In genomic region chr22:48223488-48224190, GRCh38 we compare ENCODE assay signal across 18 cellular contexts.
"Had no signal": no experiment of that assay in that cellular context is flagged by ENCODE, and none has a peak within 500 bp of the region (broad histone marks: within the 10 kb centered on the region; RNA-seq: fewer than 3 reads in every experiment).

No MANE protein-coding gene starts in this region.

- H3K27ac ChIP-seq: parathyroid adenoma, SJCRH30, transverse colon, WERI-Rb-1 had no signal

- H3K27me3 ChIP-seq: transverse colon had no signal

- DNase-seq: activated CD4-positive, alpha-beta T cell treated with anti-CD3 and anti-CD28 coated beads for 4 hours; activated CD8-positive, alpha-beta T cell treated with anti-CD3 and anti-CD28 coated beads for 36 hours; activated naive CD4-positive, alpha-beta T cell treated with Interleukin-2 at 50 U/mL for 16 hours; activated naive CD8-positive, alpha-beta T cell treated with anti-CD3 and anti-CD28 coated beads, Interleukin-2, amount 50 U/mL, for 24 hours; endodermal cell; erythroblast; mesenchymal stem cell; retina; SJCRH30; stimulated activated CD4-positive, alpha-beta T cell treated with anti-CD3 and anti-CD28 coated beads, Interleukin-4, amount 100 ng/mL, for 4 hours; transverse colon; WERI-Rb-1 had no signal

- H3K79me2 ChIP-seq: parathyroid adenoma had no signal

- H3K4me3 ChIP-seq: SJCRH30, transverse colon had no signal

- FAIRE-seq: astrocyte, islet of Langerhans had no signal

- H3K4me3 Mint-ChIP-seq: activated CD8-positive, alpha-beta T cell treated with anti-CD3 and anti-CD28 coated beads for 36 hours; activated naive CD8-positive, alpha-beta T cell treated with anti-CD3 and anti-CD28 coated beads, Interleukin-2, amount 50 U/mL, for 24 hours; activated T-helper 1 cell treated with anti-CD3 and anti-CD28 coated beads, Interleukin-12 subunit alpha, Interleukin-12 subunit beta, Interleukin-2, Interleukin-4 antibody, amounts not matched to agents 30 ng/mL and 10 ng/mL and 1 ng/mL, durations not matched to agents 14 hours and 24 hours and 36 hours; dendritic cell treated with granulocyte-macrophage colony-stimulating factor and Interleukin-4, amounts not matched to agents 40 ng/mL and 50 ng/mL, for 4 days; endodermal cell; neural crest cell had no signal

- H3K36me3 ChIP-seq: SJCRH30, transverse colon, WERI-Rb-1 had no signal

- H2AFZ ChIP-seq: parathyroid adenoma had no signal

- H3K4me1 ChIP-seq: parathyroid adenoma, SJCRH30, transverse colon had no signal

- H3K9me3 Mint-ChIP-seq: activated T-helper 1 cell treated with anti-CD3 and anti-CD28 coated beads, Interleukin-12 subunit alpha, Interleukin-12 subunit beta, Interleukin-2, Interleukin-4 antibody, amounts not matched to agents 30 ng/mL and 10 ng/mL and 1 ng/mL, durations not matched to agents 14 hours and 24 hours and 36 hours; dendritic cell treated with granulocyte-macrophage colony-stimulating factor and Interleukin-4, amounts not matched to agents 40 ng/mL and 50 ng/mL, for 4 days had no signal

- H3K9ac ChIP-seq: parathyroid adenoma had no signal

- H3K4me1 Mint-ChIP-seq: activated naive CD8-positive, alpha-beta T cell treated with anti-CD3 and anti-CD28 coated beads, Interleukin-2, amount 50 U/mL, for 24 hours; endodermal cell; neural crest cell had no signal

- ATAC-seq: activated CD8-positive, alpha-beta T cell treated with anti-CD3 and anti-CD28 coated beads for 36 hours; activated naive CD8-positive, alpha-beta T cell treated with anti-CD3 and anti-CD28 coated beads, Interleukin-2, amount 50 U/mL, for 24 hours had no signal

- H3K27ac Mint-ChIP-seq: activated CD8-positive, alpha-beta T cell treated with anti-CD3 and anti-CD28 coated beads for 36 hours; activated naive CD8-positive, alpha-beta T cell treated with anti-CD3 and anti-CD28 coated beads, Interleukin-2, amount 50 U/mL, for 24 hours; activated T-helper 1 cell treated with anti-CD3 and anti-CD28 coated beads, Interleukin-12 subunit alpha, Interleukin-12 subunit beta, Interleukin-2, Interleukin-4 antibody, amounts not matched to agents 30 ng/mL and 10 ng/mL and 1 ng/mL, durations not matched to agents 14 hours and 24 hours and 36 hours; dendritic cell treated with granulocyte-macrophage colony-stimulating factor and Interleukin-4, amounts not matched to agents 40 ng/mL and 50 ng/mL, for 4 days; endodermal cell had no signal

- H3K9me3 ChIP-seq: SJCRH30 had no signal
